ENCODE assay signal across 1 cellular context in genomic region chr12:57133916-57134315, GRCh38.
TF ChIP-seq lines count a peak whose summit lies in the region.

No MANE protein-coding gene starts in this region.

TF ChIP-seq in GM23338, 12 proteins besides CTCF, POLR2A, EP300 and RAD21:
- TF ChIP-seq POLR2AphosphoS5 (IDR thresholded peaks at IDR 0.05; ENCODE audit: low read depth) (no peak), JUNB (IDR thresholded peaks at IDR 0.05; ENCODE audit: unreplicated experiment) (no peak), EZH2 (IDR thresholded peaks at IDR 0.05; ENCODE audit: low read depth, unreplicated experiment) (no peak), REST (IDR thresholded peaks at IDR 0.05; ENCODE audit: unreplicated experiment) (no peak), ETS1 (IDR thresholded peaks at IDR 0.05) (no peak), STAT1 (IDR thresholded peaks at IDR 0.05; ENCODE audit: unreplicated experiment) (no peak), ZNF114 (CRISPR knock-in tag; IDR thresholded peaks at IDR 0.05) (no peak), CREB1 (CRISPR knock-in tag; IDR thresholded peaks at IDR 0.05; ENCODE audit: low read depth) (no peak), NANOG (IDR thresholded peaks at IDR 0.05; ENCODE audit: borderline replicate concordance) (no peak), ZNF462 (CRISPR knock-in tag; IDR thresholded peaks at IDR 0.05) (no peak), ZNF331 (CRISPR knock-in tag; IDR thresholded peaks at IDR 0.05; ENCODE audit: low read depth) (no peak), EZH2phosphoT487 (IDR thresholded peaks at IDR 0.05; ENCODE audit: unreplicated experiment) (no peak)
